17 cellular contexts compared by ENCODE assay signal in genomic region chr13:112638157-112638750, GRCh38. TPM values are rescaled to one million over a fixed set of nuclear protein-coding genes. Genes with fewer than 3 reads are reported as not detected.
DNase-seq lines count a peak whose midpoint lies in the region; ATAC-seq lines count a peak whose summit lies in the region.
"Had no signal": no experiment of that assay in that cellular context is flagged by ENCODE, and none has a peak within 500 bp of the region (broad histone marks: within the 10 kb centered on the region; RNA-seq: fewer than 3 reads in every experiment).

No MANE protein-coding gene starts in this region.

- H3K36me3 Mint-ChIP-seq in natural killer cell treated with Interleukin-12 subunit alpha and Interleukin-12 subunit beta and Interleukin-15 and Interleukin-18, amount 100 ng/mL, for 72 hours: no peaks in the 10 kb centered on the region
- H3K36me3 Mint-ChIP-seq: activated naive CD8-positive, alpha-beta T cell treated with anti-CD3 and anti-CD28 coated beads, Interleukin-2, amount 10 ng/mL, durations not matched to agents 7 days and 5 days had no signal

- no peak overlapping the region for H3K4me3 Mint-ChIP-seq in natural killer cell treated with Interleukin-12 subunit alpha and Interleukin-12 subunit beta and Interleukin-15 and Interleukin-18, amount 100 ng/mL, for 72 hours
- H3K4me3 Mint-ChIP-seq: activated naive CD8-positive, alpha-beta T cell treated with anti-CD3 and anti-CD28 coated beads, Interleukin-2, amount 10 ng/mL, durations not matched to agents 7 days and 5 days had no signal

- no peak for ATAC-seq in natural killer cell treated with Interleukin-12 subunit alpha and Interleukin-12 subunit beta and Interleukin-15 and Interleukin-18, amount 100 ng/mL, for 72 hours

- intact Hi-C loops in posterior cingulate gyrus (cut with DNase I): no loop called here

- H3K27ac Mint-ChIP-seq in natural killer cell treated with Interleukin-12 subunit alpha and Interleukin-12 subunit beta and Interleukin-15 and Interleukin-18, amount 100 ng/mL, for 72 hours: no peak overlapping the region
- H3K27ac Mint-ChIP-seq: activated naive CD8-positive, alpha-beta T cell treated with anti-CD3 and anti-CD28 coated beads, Interleukin-2, amount 10 ng/mL, durations not matched to agents 7 days and 5 days had no signal

- peak; percentile 48 to 57 for DNase-seq in NCI-H187 (lab: John Stamatoyannopoulos, UW)
- no peak for DNase-seq in NCI-H187 treated with DMSO at 0.1 percent for 48 hours (lab: John Stamatoyannopoulos, UW)
- DNase-seq in HPDE6-E6E7 (ENCODE audit: extremely low spot score): peak; percentile 28
- DNase-seq in SW480 (ENCODE audit: low spot score): peak; percentile 57
- peak; percentile 78 for DNase-seq in mesenteric fat pad (ENCODE audit: low spot score)
- no peak for DNase-seq in natural killer cell treated with Interleukin-12 subunit alpha and Interleukin-12 subunit beta and Interleukin-15 and Interleukin-18, amount 100 ng/mL, for 72 hours (ENCODE audit: low spot score)
- DNase-seq in posterior cingulate gyrus: no peak
- no peak for DNase-seq in activated CD8-positive, alpha-beta memory T cell treated with anti-CD3 and anti-CD28 coated beads for 24 hours
- DNase-seq: activated CD4-positive, CD25-positive, alpha-beta regulatory T cell treated with anti-CD3 and anti-CD28 coated beads, Interleukin-2, amount 50 U/mL, for 72 hours; activated naive CD8-positive, alpha-beta T cell treated with anti-CD3 and anti-CD28 coated beads, Interleukin-2, amount 10 ng/mL, durations not matched to agents 7 days and 5 days; activated T-cell treated with anti-CD3 and anti-CD28 coated beads for 4 hours; MG63; NCI-H446; ovary; stimulated activated naive CD4-positive, alpha-beta T cell; T-helper 1 cell; transverse colon had no signal

- H3K27me3 Mint-ChIP-seq in natural killer cell treated with Interleukin-12 subunit alpha and Interleukin-12 subunit beta and Interleukin-15 and Interleukin-18, amount 100 ng/mL, for 72 hours: peaks cover 23 to 25% of the 10 kb centered on the region in 2 donors

- peaks cover 0 to 2% of the 10 kb centered on the region in 2 donors for H3K4me1 Mint-ChIP-seq in natural killer cell treated with Interleukin-12 subunit alpha and Interleukin-12 subunit beta and Interleukin-15 and Interleukin-18, amount 100 ng/mL, for 72 hours (ENCODE audit: low read depth in 2 of 2)

- no peaks in the 10 kb centered on the region for H3K9me3 Mint-ChIP-seq in natural killer cell treated with Interleukin-12 subunit alpha and Interleukin-12 subunit beta and Interleukin-15 and Interleukin-18, amount 100 ng/mL, for 72 hours
- H3K9me3 Mint-ChIP-seq: activated naive CD8-positive, alpha-beta T cell treated with anti-CD3 and anti-CD28 coated beads, Interleukin-2, amount 10 ng/mL, durations not matched to agents 7 days and 5 days had no signal

RNA-seq across cellular contexts. Expression of gene TUBGCP3, which starts 50.3 kb away (rescaled TPM):
- total RNA-seq in mesenteric fat pad: 27.3 TPM
- total RNA-seq in natural killer cell treated with Interleukin-12 subunit alpha and Interleukin-12 subunit beta and Interleukin-15 and Interleukin-18, amount 100 ng/mL, for 72 hours: 10 to 100 TPM; 46.7 to 86.3 TPM

RNA-seq across cellular contexts. Expression of gene ATP11A, which starts 51.6 kb away (rescaled TPM):
- 63.5 TPM for total RNA-seq in mesenteric fat pad
- 10 to 100 TPM; 89.0 to 91.2 TPM for total RNA-seq in natural killer cell treated with Interleukin-12 subunit alpha and Interleukin-12 subunit beta and Interleukin-15 and Interleukin-18, amount 100 ng/mL, for 72 hours

Comparison
In these comparisons a context has a peak if more than half of its experiments do, and no peak if none do; other contexts are left out.
1. DNase-seq: peak in NCI-H187 (2 of 2), HPDE6-E6E7 (single experiment), SW480 (single experiment) and mesenteric fat pad (single experiment); none in NCI-H187 treated with DMSO at 0.1 percent for 48 hours (single experiment), natural killer cell treated with Interleukin-12 subunit alpha and Interleukin-12 subunit beta and Interleukin-15 and Interleukin-18, amount 100 ng/mL, for 72 hours (single experiment), posterior cingulate gyrus (0 of 10) and activated CD8-positive, alpha-beta memory T cell treated with anti-CD3 and anti-CD28 coated beads for 24 hours (single experiment).